Comparison of ENCODE assay signal across 8 cellular contexts in genomic region chr1:46183119-46183842, GRCh38. TPM values are rescaled to one million over a fixed set of nuclear protein-coding genes. Genes with fewer than 3 reads are reported as not detected.
DNase-seq lines count a peak whose midpoint lies in the region; ATAC-seq and TF ChIP-seq lines count a peak whose summit lies in the region.

No MANE protein-coding gene starts in this region.

- no peaks in the 10 kb centered on the region for H3K79me2 ChIP-seq in ACC112 (ENCODE audit: control insufficient read depth, insufficient read depth, low read length, unreplicated experiment)
- H3K79me2 ChIP-seq in hepatocyte, result no peaks in the 10 kb centered on the region

- WGBS in hepatocyte (ENCODE audit: low lambda C conversion rate, missing lambda C conversion rate), result 51% methylated on average over 7 of the region's 7 CpGs

- H3K9me3 ChIP-seq in KOPT-K1 (ENCODE audit: insufficient read depth, low read length, poor library complexity, severe bottlenecking) (no peaks in the 10 kb centered on the region), hepatocyte (ENCODE audit: low read depth) (no peaks in the 10 kb centered on the region)

- H3K36me3 ChIP-seq in ACC112 (ENCODE audit: insufficient read depth, low read length) (no peaks in the 10 kb centered on the region), KOPT-K1 (ENCODE audit: insufficient read depth, low read length) (peaks cover 13% of the 10 kb centered on the region; the same call in 1 of the 2 replicates), hepatocyte (replicated peaks; ENCODE audit: insufficient read depth, low read depth) (no peaks in the 10 kb centered on the region)

- H3K4me1 ChIP-seq in ACC112 (ENCODE audit: control insufficient read depth, insufficient read depth, low read length, unreplicated experiment) (peaks cover 31% of the 10 kb centered on the region), hepatocyte (ENCODE audit: insufficient read depth) (peaks cover 42% of the 10 kb centered on the region)

- H3K4me3 ChIP-seq in ACC112 (ENCODE audit: low read depth, low read length) (no peak overlapping the region), hepatocyte (no peak overlapping the region)

- no peak for TF ChIP-seq CTCF in hepatocyte (IDR thresholded peaks at IDR 0.05; ENCODE audit: poor library complexity)

- no peaks in the 10 kb centered on the region for H3K9me2 ChIP-seq in hepatocyte (replicated peaks; ENCODE audit: insufficient read depth)

- no peak overlapping the region for H2AFZ ChIP-seq in ACC112 (ENCODE audit: low read length, unreplicated experiment)
- no peak overlapping the region for H2AFZ ChIP-seq in hepatocyte

- ATAC-seq in GM21447 (IDR thresholded peaks at IDR 0.05; ENCODE audit: unreplicated experiment), result no peak

- H3K4me2 ChIP-seq in hepatocyte, result peak overlapping the region; percentile 51

- DNase-seq in amniotic stem cell (lab: John Stamatoyannopoulos, UW) (peak; percentile 91), hepatocyte (ENCODE audit: low spot score) (peak; percentile 90), stromal cell of bone marrow (ENCODE audit: low read depth) (peak; percentile 97), cerebellar nuclear complex (lab: John Stamatoyannopoulos, UW) (no peak)
- no peak for DNase-seq in activated CD4-positive, alpha-beta T cell treated with anti-CD3 and anti-CD28 coated beads, Interleukin-2, amount 50 U/mL, for 48 hours

- H3K27me3 ChIP-seq in ACC112 (ENCODE audit: insufficient read depth, low read length) (no peaks in the 10 kb centered on the region), hepatocyte (no peaks in the 10 kb centered on the region)

- H3K27ac ChIP-seq in ACC112 (ENCODE audit: low read depth, low read length) (peak overlapping the region; percentile 88), KOPT-K1 (ENCODE audit: low read depth, low read length, poor library complexity, severe bottlenecking) (peak overlapping the region; percentile 23), hepatocyte (peak overlapping the region; percentile 94)

- no peaks in the 10 kb centered on the region for H4K20me1 ChIP-seq in hepatocyte (ENCODE audit: insufficient read depth, poor library complexity, severe bottlenecking)

RNA-seq across cellular contexts. Expression of gene P3R3URF, which starts 7.0 kb away (rescaled TPM):
- total RNA-seq in hepatocyte, result not detected in 2 replicates
- not detected in 2 replicates for polyA plus RNA-seq in hepatocyte

RNA-seq across cellular contexts. Expression of gene TSPAN1, which starts 8.4 kb away (rescaled TPM):
- 32.1 and 33.4 TPM in 2 replicates for total RNA-seq in hepatocyte
- 69.5 and 69.8 TPM in 2 replicates for polyA plus RNA-seq in hepatocyte

RNA-seq across cellular contexts. Expression of gene POMGNT1, which starts 15.0 kb away (rescaled TPM):
- 48.0 and 52.3 TPM in 2 replicates for total RNA-seq in hepatocyte
- polyA plus RNA-seq in hepatocyte, result 60.4 and 70.8 TPM in 2 replicates

RNA-seq across cellular contexts. Expression of gene LURAP1, which starts 19.9 kb away (rescaled TPM):
- total RNA-seq in hepatocyte, result 0.92 and 1.3 TPM in 2 replicates
- 0.40 and 1.9 TPM in 2 replicates for polyA plus RNA-seq in hepatocyte

RNA-seq across cellular contexts. Expression of gene PIK3R3, which starts 50.9 kb away (rescaled TPM):
- total RNA-seq in hepatocyte, result 16.8 and 18.9 TPM in 2 replicates
- polyA plus RNA-seq in hepatocyte, result 8.4 and 9.9 TPM in 2 replicates

Comparison
In these comparisons a context has a peak if more than half of its experiments do, and no peak if none do; other contexts are left out.
1. H3K27ac ChIP-seq: peak in every context shown above with its lines; median percentile 94 in hepatocyte; 88 in ACC112; 23 in KOPT-K1.
2. DNase-seq: peak in amniotic stem cell (single experiment), hepatocyte (single experiment) and stromal cell of bone marrow (single experiment); none in cerebellar nuclear complex (0 of 2) and activated CD4-positive, alpha-beta T cell treated with anti-CD3 and anti-CD28 coated beads, Interleukin-2, amount 50 U/mL, for 48 hours (0 of 2).